2 cellular contexts compared by ENCODE assay signal in genomic region chr5:179825655-179826182, GRCh38.
TF ChIP-seq lines count a peak whose summit lies in the region.

No MANE protein-coding gene starts in this region.

TF ChIP-seq in SK-N-SH, 30 proteins besides CTCF, POLR2A, EP300 and RAD21 (continued from another document):
- no peak for TF ChIP-seq CHD2 (IDR thresholded peaks at IDR 0.05; ENCODE audit: low read length, partially characterized antibody)

TF ChIP-seq in SK-N-SH treated with all-trans-retinoic acid at 6 μM for 48 hours, 23 proteins besides CTCF, POLR2A, EP300 and RAD21 (continued from another document):
- no peak for TF ChIP-seq CSRNP3 (CRISPR knock-in tag; IDR thresholded peaks at IDR 0.05)
- no peak for TF ChIP-seq ZNF8 (CRISPR knock-in tag; IDR thresholded peaks at IDR 0.05)
- TF ChIP-seq POU6F1 (CRISPR knock-in tag; IDR thresholded peaks at IDR 0.05; ENCODE audit: borderline replicate concordance, low read depth), result no peak
- TF ChIP-seq ZNF565 (CRISPR knock-in tag; conservative IDR thresholded peaks at IDR 0.05; ENCODE audit: low read depth), result no peak
- TF ChIP-seq TOX (CRISPR knock-in tag; IDR thresholded peaks at IDR 0.05; ENCODE audit: borderline replicate concordance), result no peak
- TF ChIP-seq ZC3H10 (CRISPR knock-in tag; IDR thresholded peaks at IDR 0.05), result no peak
- no peak for TF ChIP-seq RARB (CRISPR knock-in tag; IDR thresholded peaks at IDR 0.05)
- no peak for TF ChIP-seq ISL1 (CRISPR knock-in tag; IDR thresholded peaks at IDR 0.05)
- TF ChIP-seq OSR1 (CRISPR knock-in tag; IDR thresholded peaks at IDR 0.05), result no peak
